Comparison of ENCODE assay signal across 1 cellular context in the genomic region with DNA sequence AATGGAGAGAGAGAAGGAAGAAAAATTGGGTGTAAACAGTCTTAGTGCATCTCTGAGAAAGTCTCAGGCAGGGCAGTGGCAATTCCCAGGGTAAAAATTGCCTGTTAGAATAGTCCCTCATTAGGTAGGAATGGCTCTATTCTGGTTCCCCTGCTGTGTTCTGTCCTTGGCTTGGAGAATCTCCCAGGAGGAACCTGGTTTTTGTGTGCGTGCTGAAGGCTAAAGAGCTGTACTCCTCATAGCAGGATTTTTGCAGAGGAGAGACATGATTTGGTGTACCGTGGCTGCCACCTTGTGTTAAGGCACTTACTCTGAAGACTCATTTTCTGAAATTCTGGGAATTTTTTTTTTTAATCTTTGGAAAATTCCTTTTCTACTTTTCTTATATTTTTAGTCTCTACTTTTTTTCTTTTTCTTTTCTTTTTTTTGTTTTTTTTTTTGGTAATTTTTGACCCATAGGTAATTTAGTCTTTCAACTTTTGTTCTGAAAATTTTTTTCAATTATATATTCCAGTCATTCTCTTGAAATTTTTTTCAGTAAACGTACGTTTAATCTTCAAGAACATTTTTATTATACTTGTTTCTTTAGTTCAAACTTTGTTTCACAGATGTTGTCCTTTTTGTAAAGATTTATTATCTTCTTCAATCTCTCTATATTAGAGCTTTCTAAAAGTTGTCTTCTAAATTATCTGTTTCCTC.
TF ChIP-seq lines count a peak whose summit lies in the region.

No MANE protein-coding gene starts in this region.

TF ChIP-seq in GM23338, 12 proteins besides CTCF, POLR2A, EP300 and RAD21 (continued from another document):
- TF ChIP-seq ZNF462 (CRISPR knock-in tag; IDR thresholded peaks at IDR 0.05), result peak; percentile 76
TF ChIP-seq in GM23338: peak in this region for 1.
